ENCODE assay signal across 21 cellular contexts in genomic region chr3:58184982-58185360, GRCh38. TPM values are rescaled to one million over a fixed set of nuclear protein-coding genes. Genes with fewer than 3 reads are reported as not detected.
DNase-seq lines count a peak whose midpoint lies in the region; ATAC-seq, FAIRE-seq and TF ChIP-seq lines count a peak whose summit lies in the region.
"Had no signal": no experiment of that assay in that cellular context is flagged by ENCODE, and none has a peak within 500 bp of the region (broad histone marks: within the 10 kb centered on the region; RNA-seq: fewer than 3 reads in every experiment).

No MANE protein-coding gene starts in this region.

- H3K27ac ChIP-seq in GM23338 (ENCODE audit: low read depth) (no peak overlapping the region), osteoblast (ENCODE audit: low read depth, low read length) (no peak overlapping the region)
- H3K27ac ChIP-seq: 22Rv1, BLaER1, C4-2B had no signal

- H2AFZ ChIP-seq in GM23338, result peak overlapping the region; percentile 23; the same call in 1 of the 2 replicates
- H2AFZ ChIP-seq in osteoblast (ENCODE audit: low read length), result no peak overlapping the region

- peak; percentile 75 for FAIRE-seq in bronchial epithelial cell (lab: Jason Lieb, UNC)
- FAIRE-seq: A204.1, G401.6, GM12892, H1 had no signal

- no peaks in the 10 kb centered on the region; the same call in 1 of the 2 replicates for H3K9me2 ChIP-seq in GM23338 (ENCODE audit: insufficient read depth)

- H3K4me1 ChIP-seq in GM23338 (ENCODE audit: insufficient read depth) (peaks cover 11% of the 10 kb centered on the region; the same call in 1 of the 2 replicates), osteoblast (ENCODE audit: insufficient read depth, low read length) (no peaks in the 10 kb centered on the region)
- H3K4me1 ChIP-seq: BLaER1 had no signal

- H3K36me3 ChIP-seq in GM23338 (ENCODE audit: insufficient read depth), result no peaks in the 10 kb centered on the region
- H3K36me3 ChIP-seq in bronchial epithelial cell (ENCODE audit: control insufficient read depth, insufficient read depth, low read length), result no peaks in the 10 kb centered on the region
- no peaks in the 10 kb centered on the region for H3K36me3 ChIP-seq in osteoblast (ENCODE audit: insufficient read depth, low read length)
- H3K36me3 ChIP-seq: BLaER1 had no signal

- H3K27me3 ChIP-seq in GM23338 (ENCODE audit: insufficient read depth), result no peaks in the 10 kb centered on the region
- no peaks in the 10 kb centered on the region for H3K27me3 ChIP-seq in bronchial epithelial cell (ENCODE audit: control insufficient read depth, insufficient read depth, low read length)
- peaks cover 3% of the 10 kb centered on the region for H3K27me3 ChIP-seq in osteoblast (ENCODE audit: insufficient read depth, low read length)
- H3K27me3 ChIP-seq: BLaER1 had no signal

- no peak overlapping the region for H3K4me3 Mint-ChIP-seq in GM23338
- no peak overlapping the region for H3K4me3 Mint-ChIP-seq in stimulated activated effector memory CD8-positive, alpha-beta T cell treated with anti-CD3 and anti-CD28 coated beads, Interleukin-12 subunit alpha, Interleukin-12 subunit beta, amount 100 ng/mL, for 72 hours
- H3K4me3 Mint-ChIP-seq: B cell; CD4-positive, CD25-positive, alpha-beta regulatory T cell; CD8-positive, alpha-beta T cell had no signal

- H3K4me1 Mint-ChIP-seq in GM23338, result peaks cover 17% of the 10 kb centered on the region
- H3K4me1 Mint-ChIP-seq in stimulated activated effector memory CD8-positive, alpha-beta T cell treated with anti-CD3 and anti-CD28 coated beads, Interleukin-12 subunit alpha, Interleukin-12 subunit beta, amount 100 ng/mL, for 72 hours, result no peaks in the 10 kb centered on the region

- H3K27me3 Mint-ChIP-seq in GM23338 (ENCODE audit: insufficient read depth, low read depth, poor library complexity), result peaks cover 4% of the 10 kb centered on the region
- H3K27me3 Mint-ChIP-seq: B cell had no signal

- DNase-seq in GM23338 (ENCODE audit: low spot score) (no peak), bronchial epithelial cell (ENCODE audit: low read depth) (no peak), osteoblast (ENCODE audit: insufficient read length, low spot score, missing footprints) (peak; percentile 5), SKM-1 (lab: John Stamatoyannopoulos, UW; ENCODE audit: unreplicated experiment) (no peak)
- DNase-seq in stimulated activated effector memory CD8-positive, alpha-beta T cell treated with anti-CD3 and anti-CD28 coated beads, Interleukin-12 subunit alpha, Interleukin-12 subunit beta, amount 100 ng/mL, for 72 hours (ENCODE audit: low spot score in 2 of 2), result no peak
- DNase-seq: Caco-2; CD4-positive, CD25-positive, alpha-beta regulatory T cell; CD8-positive, alpha-beta T cell; DMS153; H7; HCEC 1CT had no signal

- no peaks in the 10 kb centered on the region for H3K9me3 ChIP-seq in osteoblast (ENCODE audit: low read depth, low read length)
- H3K9me3 ChIP-seq: BLaER1, Caco-2 had no signal

- no peak overlapping the region for H3K4me2 ChIP-seq in GM23338
- no peak overlapping the region for H3K4me2 ChIP-seq in osteoblast (ENCODE audit: insufficient read depth, low read length)
- H3K4me2 ChIP-seq: BLaER1 had no signal

- TF ChIP-seq CTCF in GM23338 (conservative IDR thresholded peaks at IDR 0.05; ENCODE audit: low read depth in 2 of 2), result no peak
- TF ChIP-seq CTCF in bronchial epithelial cell (IDR thresholded peaks at IDR 0.05; ENCODE audit: insufficient read depth, low read length, severe bottlenecking), result no peak
- TF ChIP-seq CTCF in osteoblast (IDR thresholded peaks at IDR 0.05; ENCODE audit: extremely low read depth, low read depth, low read length), result no peak

- no peaks in the 10 kb centered on the region for H3K79me2 ChIP-seq in GM23338 (replicated peaks; ENCODE audit: insufficient read depth)
- H3K79me2 ChIP-seq in osteoblast (ENCODE audit: insufficient read depth, low read length), result no peaks in the 10 kb centered on the region

- no peaks in the 10 kb centered on the region for H3K36me3 Mint-ChIP-seq in GM23338 (ENCODE audit: low read depth)
- no peaks in the 10 kb centered on the region for H3K36me3 Mint-ChIP-seq in stimulated activated effector memory CD8-positive, alpha-beta T cell treated with anti-CD3 and anti-CD28 coated beads, Interleukin-12 subunit alpha, Interleukin-12 subunit beta, amount 100 ng/mL, for 72 hours
- H3K36me3 Mint-ChIP-seq: CD4-positive, CD25-positive, alpha-beta regulatory T cell; CD8-positive, alpha-beta T cell had no signal

- H3K9me3 Mint-ChIP-seq in GM23338, result no peaks in the 10 kb centered on the region; the same call in 2 of the 3 replicates
- H3K9me3 Mint-ChIP-seq in stimulated activated effector memory CD8-positive, alpha-beta T cell treated with anti-CD3 and anti-CD28 coated beads, Interleukin-12 subunit alpha, Interleukin-12 subunit beta, amount 100 ng/mL, for 72 hours, result no peaks in the 10 kb centered on the region
- H3K9me3 Mint-ChIP-seq: CD4-positive, CD25-positive, alpha-beta regulatory T cell; CD8-positive, alpha-beta T cell had no signal

- no peak overlapping the region for H3K4me3 ChIP-seq in GM23338
- H3K4me3 ChIP-seq in bronchial epithelial cell (ENCODE audit: low read depth, low read length), result no peak overlapping the region
- H3K4me3 ChIP-seq in osteoblast (ENCODE audit: insufficient read depth, low read length), result no peak overlapping the region
- H3K4me3 ChIP-seq: BLaER1 had no signal

- no peaks in the 10 kb centered on the region for H3F3A ChIP-seq in GM23338 (replicated peaks; ENCODE audit: low read depth)

- H4K20me1 ChIP-seq in GM23338 (replicated peaks; ENCODE audit: insufficient read depth) (no peaks in the 10 kb centered on the region), osteoblast (ENCODE audit: insufficient read depth, low read length) (no peaks in the 10 kb centered on the region)
- H4K20me1 ChIP-seq: BLaER1 had no signal

- no peak for ATAC-seq in GM23338
- no peak for ATAC-seq in stimulated activated effector memory CD8-positive, alpha-beta T cell treated with anti-CD3 and anti-CD28 coated beads, Interleukin-12 subunit alpha, Interleukin-12 subunit beta, amount 100 ng/mL, for 72 hours
- ATAC-seq in HG03159 (IDR thresholded peaks at IDR 0.05; ENCODE audit: unreplicated experiment), result no peak
- ATAC-seq: CD8-positive, alpha-beta T cell had no signal

- no peak overlapping the region for H3K27ac Mint-ChIP-seq in GM23338
- H3K27ac Mint-ChIP-seq in stimulated activated effector memory CD8-positive, alpha-beta T cell treated with anti-CD3 and anti-CD28 coated beads, Interleukin-12 subunit alpha, Interleukin-12 subunit beta, amount 100 ng/mL, for 72 hours, result no peak overlapping the region
- H3K27ac Mint-ChIP-seq: B cell; CD4-positive, CD25-positive, alpha-beta regulatory T cell; CD8-positive, alpha-beta T cell had no signal

TF ChIP-seq in GM23338, 12 proteins besides CTCF, POLR2A, EP300 and RAD21 (continues in another document):
- TF ChIP-seq CREB1 (CRISPR knock-in tag; IDR thresholded peaks at IDR 0.05; ENCODE audit: low read depth) (no peak), POLR2AphosphoS5 (IDR thresholded peaks at IDR 0.05; ENCODE audit: low read depth) (no peak), EZH2phosphoT487 (IDR thresholded peaks at IDR 0.05; ENCODE audit: unreplicated experiment) (no peak)

RNA-seq across cellular contexts. Expression of gene DNASE1L3, which starts 25.8 kb away (rescaled TPM):
- total RNA-seq in GM23338 (2014; rRNA removed; shearing (Covaris generic)), result not detected in 2 replicates
- polyA plus RNA-seq in GM23338 (2016; fragmentation: Nextera tagmentation; extraction: Ambion mirVana), result not detected in 2 replicates
- total RNA-seq in bronchial epithelial cell (2.3 TPM in 1 of 2 replicates, not detected in the other), osteoblast (not detected in 2 replicates)
- total RNA-seq: CD4-positive, CD25-positive, alpha-beta regulatory T cell; CD8-positive, alpha-beta T cell; H1; H7 had no signal
- polyA plus RNA-seq: AG04450, H1 had no signal

RNA-seq across cellular contexts. Expression of gene ABHD6, which starts 52.6 kb away (rescaled TPM):
- 5.5 and 6.5 TPM in 2 replicates for total RNA-seq in GM23338 (2014; rRNA removed; shearing (Covaris generic))
- polyA plus RNA-seq in GM23338 (2016; fragmentation: Nextera tagmentation; extraction: Ambion mirVana), result 3.7 TPM in 2 replicates
- total RNA-seq in bronchial epithelial cell (7.1 and 11.6 TPM in 2 replicates), osteoblast (5.1 and 5.9 TPM in 2 replicates)
